Comparison of ENCODE assay signal across 13 cellular contexts in the genomic region with DNA sequence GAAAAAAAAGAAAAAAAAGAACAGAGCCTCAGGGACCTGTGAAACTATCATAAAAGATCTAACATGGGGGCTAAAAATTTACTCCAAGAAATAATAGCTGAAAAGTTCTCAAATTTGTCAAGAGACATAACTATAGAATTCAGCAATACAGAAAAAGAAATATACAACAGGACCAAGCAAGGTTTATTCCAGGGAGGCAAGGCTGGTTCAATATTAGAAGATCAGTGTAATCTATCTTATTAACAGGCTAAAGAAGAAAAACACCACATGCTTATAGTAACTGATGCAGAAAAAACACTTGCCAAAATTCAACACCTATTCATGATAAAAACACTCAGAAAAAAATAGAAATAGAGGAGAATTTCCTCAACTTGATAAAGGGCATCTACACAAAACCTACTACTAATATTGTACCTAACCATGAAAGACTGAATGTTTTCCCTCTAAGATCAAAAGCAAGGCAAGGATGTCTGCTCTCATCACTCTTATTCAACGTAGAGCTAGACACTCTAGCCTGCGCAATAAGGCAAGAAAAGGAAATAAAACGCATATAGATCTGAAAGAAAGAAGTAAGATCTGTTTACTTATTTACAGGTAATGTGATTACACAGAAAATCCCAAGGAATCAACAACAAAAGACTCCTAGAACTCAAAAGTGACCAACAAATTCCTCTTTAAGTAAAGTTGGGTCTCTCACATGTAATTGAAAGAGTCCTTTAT. TPM values are rescaled to one million over a fixed set of nuclear protein-coding genes. Genes with fewer than 3 reads are reported as not detected.
DNase-seq lines count a peak whose midpoint lies in the region; ATAC-seq, FAIRE-seq and TF ChIP-seq lines count a peak whose summit lies in the region.
"Had no signal": no experiment of that assay in that cellular context is flagged by ENCODE, and none has a peak within 500 bp of the region (broad histone marks: within the 10 kb centered on the region; RNA-seq: fewer than 3 reads in every experiment).

No MANE protein-coding gene starts in this region.

- no peaks in the 10 kb centered on the region for H3K9me2 ChIP-seq in HCT116 (ENCODE audit: insufficient read depth)

- BruUV-seq in HCT116 (replicated peaks; lab: Mats Ljungman, UMichigan) = TSS peak; percentile 31

- CTCF ChIA-PET in A549 (lab: Yijun Ruan, JAX) (no interaction called here), HCT116 (lab: Charles Lee) (no interaction called here)

- 88% methylated on average over 3 of the region's 3 CpGs for WGBS in A549 (ENCODE audit: missing lambda C conversion rate)

- no peaks in the 10 kb centered on the region for H4K20me1 ChIP-seq in HCT116 (ENCODE audit: insufficient read depth)

- no peak overlapping the region for H3K9ac ChIP-seq in HCT116 (ENCODE audit: low read length)
- H3K9ac ChIP-seq: neural progenitor cell had no signal

- H3K27ac ChIP-seq in A549 = no peak overlapping the region
- no peak overlapping the region for H3K27ac ChIP-seq in HCT116 (ENCODE audit: low read depth, low read length)
- H3K27ac ChIP-seq: neural progenitor cell had no signal

- no peak overlapping the region for H3K4me3 ChIP-seq in A549
- H3K4me3 ChIP-seq in HCT116 (replicated peaks in 1 of 2; ENCODE audit: low read depth in 1 of 2, low read length in 2 of 2) = no peak overlapping the region
- no peak overlapping the region for H3K4me3 ChIP-seq in H7 (ENCODE audit: insufficient read depth, low read depth, low read length)
- H3K4me3 ChIP-seq: neural progenitor cell had no signal

- RAD21 ChIA-PET in HCT116 (lab: Charles Lee; ENCODE audit: low non-redundant PET in 1 of 2, low total read pairs in 2 of 2, uncharacterized antibody in 2 of 2, unreplicated experiment in 2 of 2) = no interaction called here

- peak overlapping the region; percentile 93 for H3K27ac Mint-ChIP-seq in activated naive CD8-positive, alpha-beta T cell treated with anti-CD3 and anti-CD28 coated beads for 36 hours
- peak overlapping the region; percentile 44 to 97 (median 96) for H3K27ac Mint-ChIP-seq in naive thymus-derived CD8-positive, alpha-beta T cell
- H3K27ac Mint-ChIP-seq: neural progenitor cell had no signal

- no peak for TF ChIP-seq RAD21 in A549 (conservative IDR thresholded peaks at IDR 0.05 in 1 of 2, IDR thresholded peaks at IDR 0.05 in 1 of 2)
- TF ChIP-seq RAD21 in HCT116 (IDR thresholded peaks at IDR 0.05; ENCODE audit: low read depth) = no peak

- peaks cover 19% of the 10 kb centered on the region for H3K4me1 Mint-ChIP-seq in activated naive CD8-positive, alpha-beta T cell treated with anti-CD3 and anti-CD28 coated beads for 36 hours
- peaks cover 15 to 37% (median 32%) of the 10 kb centered on the region in 4 donors for H3K4me1 Mint-ChIP-seq in naive thymus-derived CD8-positive, alpha-beta T cell

- no peaks in the 10 kb centered on the region for H3K27me3 ChIP-seq in HCT116 (ENCODE audit: insufficient read depth, low read length)
- H3K27me3 ChIP-seq in H7 (ENCODE audit: control insufficient read depth, insufficient read depth, low read length) = no peaks in the 10 kb centered on the region
- H3K27me3 ChIP-seq: neural progenitor cell had no signal

- H3K27me3 Mint-ChIP-seq in activated naive CD8-positive, alpha-beta T cell treated with anti-CD3 and anti-CD28 coated beads for 36 hours = no peaks in the 10 kb centered on the region
- no peaks in the 10 kb centered on the region for H3K27me3 Mint-ChIP-seq in naive thymus-derived CD8-positive, alpha-beta T cell

- no peak overlapping the region for H2AFZ ChIP-seq in HCT116 (ENCODE audit: low read depth, low read length, poor library complexity, severe bottlenecking)

- no peak for TF ChIP-seq POLR2A in A549 (IDR thresholded peaks at IDR 0.05; ENCODE audit: low read length)
- no peak for TF ChIP-seq POLR2A in HCT116 (IDR thresholded peaks at IDR 0.05; ENCODE audit: borderline replicate concordance, extremely low read depth, insufficient read depth, insufficient read length)

- H3K36me3 ChIP-seq in HCT116 (ENCODE audit: control insufficient read depth in 1 of 2, insufficient read depth in 2 of 2, low read length in 2 of 2) (no peaks in the 10 kb centered on the region), H7 (replicated peaks; ENCODE audit: control insufficient read depth, insufficient read depth, low read length) (no peaks in the 10 kb centered on the region)
- H3K36me3 ChIP-seq: neural progenitor cell had no signal

- H3K4me2 ChIP-seq in A549 (peak overlapping the region; percentile 84; the same call in 1 of the 3 replicates), HCT116 (ENCODE audit: low read length) (no peak overlapping the region)

- H3K4me1 ChIP-seq in A549 (peaks cover 20% of the 10 kb centered on the region; the same call in 2 of the 3 replicates), HCT116 (ENCODE audit: control insufficient read depth in 1 of 2, insufficient read depth in 2 of 2, low read length in 2 of 2) (peaks cover 10 to 12% of the 10 kb centered on the region in 2 experiments)
- H3K4me1 ChIP-seq: neural progenitor cell had no signal

- peak overlapping the region; percentile 89 for H3K4me3 Mint-ChIP-seq in activated naive CD8-positive, alpha-beta T cell treated with anti-CD3 and anti-CD28 coated beads for 36 hours
- peak overlapping the region; percentile 23 to 97 (median 94) for H3K4me3 Mint-ChIP-seq in naive thymus-derived CD8-positive, alpha-beta T cell
- H3K4me3 Mint-ChIP-seq: neural progenitor cell had no signal

- intact Hi-C loops in HCT116 (cut with micrococcal nuclease) = no loop called here

- no peak for TF ChIP-seq CTCF in A549 (IDR thresholded peaks at IDR 0.05)
- TF ChIP-seq CTCF in HCT116 (IDR thresholded peaks at IDR 0.05 in 2 of 3, conservative IDR thresholded peaks at IDR 0.05 in 1 of 3; ENCODE audit: borderline replicate concordance in 1 of 3, insufficient read depth in 1 of 3, low read depth in 2 of 3, low read length in 2 of 3) = no peak

- peaks cover 19% of the 10 kb centered on the region for H3K36me3 Mint-ChIP-seq in activated naive CD8-positive, alpha-beta T cell treated with anti-CD3 and anti-CD28 coated beads for 36 hours
- peaks cover 5 to 24% (median 14%) of the 10 kb centered on the region in 3 donors for H3K36me3 Mint-ChIP-seq in naive thymus-derived CD8-positive, alpha-beta T cell
- H3K36me3 Mint-ChIP-seq: neural progenitor cell had no signal

- ATAC-seq in A549 (no peak), HCT116 (no peak), GM21825 (IDR thresholded peaks at IDR 0.05; ENCODE audit: unreplicated experiment) (no peak), HG02571 (IDR thresholded peaks at IDR 0.05; ENCODE audit: unreplicated experiment) (no peak)
- ATAC-seq in naive thymus-derived CD8-positive, alpha-beta T cell = no peak

- FAIRE-seq in A549 (lab: Jason Lieb, UNC) = peak; percentile 36

- DNase-seq in A549 (ENCODE audit: low read depth in 1 of 2, low spot score in 1 of 2) = no peak
- no peak for DNase-seq in HCT116 (ENCODE audit: low read depth, low spot score)
- DNase-seq in activated naive CD8-positive, alpha-beta T cell treated with anti-CD3 and anti-CD28 coated beads for 36 hours = no peak
- no peak for DNase-seq in naive thymus-derived CD8-positive, alpha-beta T cell
- DNase-seq in H7 = no peak
- DNase-seq in GDM1 (lab: John Stamatoyannopoulos, UW) = no peak
- DNase-seq: amniotic stem cell; foreskin melanocyte; NCI-H2081 treated with DMSO at 0.1 percent for 48 hours; NK-92 treated with Interleukin-12 subunit alpha and Interleukin-12 subunit beta, amount 100 ng/mL, for 24 hours had no signal

- H3K79me2 ChIP-seq in HCT116 (ENCODE audit: insufficient read depth, low read length) = no peaks in the 10 kb centered on the region

- POLR2A ChIA-PET in A549 (lab: Yijun Ruan, JAX) = no interaction called here
- POLR2A ChIA-PET in HCT116 (lab: Charles Lee) = no interaction called here
- POLR2A ChIA-PET in naive thymus-derived CD8-positive, alpha-beta T cell (lab: Charles Lee) = interaction anchor here (1.3 to 1.4 kb wide), 2 partner anchors 21 to 138 kb away, joined by 5 to 11 read pairs; a partner anchor contains a TSS

- no peak for TF ChIP-seq EP300 in A549 (IDR thresholded peaks at IDR 0.05)

- H3K9me3 Mint-ChIP-seq in activated naive CD8-positive, alpha-beta T cell treated with anti-CD3 and anti-CD28 coated beads for 36 hours = peaks cover 5% of the 10 kb centered on the region
- peaks cover 0 to 13% (median 6%) of the 10 kb centered on the region in 9 donors for H3K9me3 Mint-ChIP-seq in naive thymus-derived CD8-positive, alpha-beta T cell

- H3K9me3 ChIP-seq in A549 (peaks cover 11% of the 10 kb centered on the region), HCT116 (ENCODE audit: control insufficient read depth in 1 of 2, insufficient read depth in 1 of 2, low read depth in 1 of 2, low read length in 2 of 2) (no peaks in the 10 kb centered on the region)

RNA-seq across cellular contexts. Expression of a gene that starts 1.2 kb away (rescaled TPM):
- polyA plus RNA-seq in A549 (2011; rRNA removed) (15.7 and 17.8 TPM in 2 replicates), A549 (2017; fragmentation: RNase III; extraction: RNeasy Plus Mini Kit Qiagen cat#74134 plus additional on column Dnase treatment) (2.9 to 3.3 TPM (median 3.1 TPM) in 3 replicates)
- 3.2 and 3.8 TPM in 2 replicates for polyA plus RNA-seq in A549 (2012; cell fraction: cytosol; rRNA removed)
- 1.6 and 2.4 TPM in 2 replicates for polyA plus RNA-seq in A549 (2012; cell fraction: nucleus; rRNA removed)
- polyA minus RNA-seq in A549 (2011; rRNA and poly(A)+ RNA removed) = 5.6 and 6.0 TPM in 2 replicates
- total RNA-seq in HCT116 (2021; ENCODE audit: unreplicated experiment) = 15.0 TPM
- polyA plus RNA-seq in HCT116 (2012) = 4.6 and 5.9 TPM in 2 replicates
- total RNA-seq in activated naive CD8-positive, alpha-beta T cell treated with anti-CD3 and anti-CD28 coated beads for 36 hours = 10 to 100 TPM; 11.0 to 14.1 TPM
- total RNA-seq in naive thymus-derived CD8-positive, alpha-beta T cell = 10 to 100 TPM; 11.2 to 15.5 TPM
- 10 to 100 TPM in 2 of 3 donors, 1 to 10 TPM in 1; 7.9 to 15.7 (median 14.8) TPM for polyA plus RNA-seq in naive thymus-derived CD8-positive, alpha-beta T cell
- 2.4 and 6.2 TPM in 2 replicates for total RNA-seq in H7 (2014; rRNA removed; shearing (Covaris generic))

RNA-seq across cellular contexts. Expression of a gene that starts 20.9 kb away (rescaled TPM):
- polyA plus RNA-seq in A549 (2011; rRNA removed) (30.0 and 47.7 TPM in 2 replicates), A549 (2017; fragmentation: RNase III; extraction: RNeasy Plus Mini Kit Qiagen cat#74134 plus additional on column Dnase treatment) (25.9 to 27.8 TPM (median 27.8 TPM) in 3 replicates)
- 25.2 and 32.5 TPM in 2 replicates for polyA plus RNA-seq in A549 (2012; cell fraction: cytosol; rRNA removed)
- polyA plus RNA-seq in A549 (2012; cell fraction: nucleus; rRNA removed) = 16.3 and 47.7 TPM in 2 replicates
- polyA minus RNA-seq in A549 (2011; rRNA and poly(A)+ RNA removed) = 25.5 and 27.4 TPM in 2 replicates
- total RNA-seq in HCT116 (2021; ENCODE audit: unreplicated experiment) = 33.9 TPM
- polyA plus RNA-seq in HCT116 (2012) = 24.6 and 25.1 TPM in 2 replicates
- 10 to 100 TPM; 56.4 to 58.6 TPM for total RNA-seq in activated naive CD8-positive, alpha-beta T cell treated with anti-CD3 and anti-CD28 coated beads for 36 hours
- 10 to 100 TPM; 82.5 to 83.3 TPM for total RNA-seq in naive thymus-derived CD8-positive, alpha-beta T cell
- 10 to 100 TPM; 63.8 to 74.2 (median 69.4) TPM for polyA plus RNA-seq in naive thymus-derived CD8-positive, alpha-beta T cell
- total RNA-seq in H7 (2014; rRNA removed; shearing (Covaris generic)) = 62.0 and 62.2 TPM in 2 replicates

RNA-seq across cellular contexts. Expression of a gene that starts 43.7 kb away (rescaled TPM):
- polyA plus RNA-seq in A549 (2011; rRNA removed) (21.0 and 25.1 TPM in 2 replicates), A549 (2017; fragmentation: RNase III; extraction: RNeasy Plus Mini Kit Qiagen cat#74134 plus additional on column Dnase treatment) (14.4 to 19.3 TPM (median 15.9 TPM) in 3 replicates)
- 4.7 and 6.2 TPM in 2 replicates for polyA plus RNA-seq in A549 (2012; cell fraction: cytosol; rRNA removed)
- polyA plus RNA-seq in A549 (2012; cell fraction: nucleus; rRNA removed) = 7.0 and 7.9 TPM in 2 replicates
- 7.0 and 7.3 TPM in 2 replicates for polyA minus RNA-seq in A549 (2011; rRNA and poly(A)+ RNA removed)
- total RNA-seq in HCT116 (2021; ENCODE audit: unreplicated experiment) = 42.1 TPM
- 13.7 and 15.8 TPM in 2 replicates for polyA plus RNA-seq in HCT116 (2012)
- total RNA-seq in activated naive CD8-positive, alpha-beta T cell treated with anti-CD3 and anti-CD28 coated beads for 36 hours = 10 to 100 TPM; 22.6 to 25.1 TPM
- total RNA-seq in naive thymus-derived CD8-positive, alpha-beta T cell = 1 to 10 TPM; 2.1 to 3.8 TPM
- polyA plus RNA-seq in naive thymus-derived CD8-positive, alpha-beta T cell = 1 to 10 TPM; 1.2 to 3.1 (median 1.8) TPM
- total RNA-seq in H7 (2014; rRNA removed; shearing (Covaris generic)) = 19.1 and 33.7 TPM in 2 replicates

RNA-seq across cellular contexts. Expression of a gene that starts 43.8 kb away (rescaled TPM):
- 5.1 and 5.2 TPM in 2 replicates for polyA plus RNA-seq in A549 (2011; rRNA removed)
- 2.3 TPM in 2 replicates for polyA plus RNA-seq in A549 (2012; cell fraction: cytosol; rRNA removed)
- polyA plus RNA-seq in A549 (2012; cell fraction: nucleus; rRNA removed) = 3.2 and 4.1 TPM in 2 replicates
- 3.8 to 4.2 TPM (median 4.0 TPM) in 3 replicates for polyA plus RNA-seq in A549 (2017; fragmentation: RNase III; extraction: RNeasy Plus Mini Kit Qiagen cat#74134 plus additional on column Dnase treatment)
- polyA minus RNA-seq in A549 (2011; rRNA and poly(A)+ RNA removed) = 2.2 and 2.9 TPM in 2 replicates
- total RNA-seq in HCT116 (2021; ENCODE audit: unreplicated experiment) = 10.5 TPM
- 4.7 and 9.0 TPM in 2 replicates for polyA plus RNA-seq in HCT116 (2012)
- 10 to 100 TPM; 14.4 to 14.8 TPM for total RNA-seq in activated naive CD8-positive, alpha-beta T cell treated with anti-CD3 and anti-CD28 coated beads for 36 hours
- 1 to 10 TPM in 1 of 2 experiments, under 1 TPM in 1; 0.60 to 1.4 TPM for total RNA-seq in naive thymus-derived CD8-positive, alpha-beta T cell
- under 1 TPM; 0.41 to 0.61 (median 0.51) TPM for polyA plus RNA-seq in naive thymus-derived CD8-positive, alpha-beta T cell
- total RNA-seq in H7 (2014; rRNA removed; shearing (Covaris generic)) = 9.5 and 11.3 TPM in 2 replicates
